8 cellular contexts compared by ENCODE assay signal in the genomic region with DNA sequence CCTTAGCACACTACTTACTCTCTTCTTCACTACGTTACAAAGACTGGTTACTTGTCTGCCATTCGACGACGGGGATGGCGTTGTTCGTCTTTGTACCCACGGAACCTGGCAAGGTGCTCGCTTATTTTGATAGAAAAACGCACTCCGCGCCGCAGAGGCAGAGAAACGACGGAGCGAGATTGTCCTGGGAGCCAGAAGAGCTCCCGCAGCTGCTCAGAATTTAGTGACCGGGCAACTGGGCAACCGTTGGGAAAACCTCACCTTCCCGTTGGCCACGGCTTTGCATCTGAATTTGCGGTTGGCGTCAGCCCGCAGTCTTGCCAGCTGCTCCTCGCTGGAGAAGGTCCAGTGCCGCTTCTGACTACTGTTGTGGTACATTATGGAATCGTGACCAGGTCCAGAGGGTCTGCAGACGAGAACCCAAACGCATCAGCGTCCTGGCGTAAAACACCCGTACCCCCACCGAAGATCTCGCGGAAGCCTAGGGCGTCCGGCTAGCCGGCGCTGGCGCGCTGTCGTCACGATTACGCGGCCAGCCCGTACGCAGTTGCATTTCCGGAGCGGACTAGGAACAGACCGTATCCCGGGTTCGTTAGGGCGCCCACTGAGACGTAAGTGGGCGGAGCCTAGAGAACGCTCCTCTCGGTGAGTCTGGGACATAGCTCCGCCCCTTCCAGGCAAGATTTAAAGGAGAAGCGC. TPM values are rescaled to one million over a fixed set of nuclear protein-coding genes. Genes with fewer than 3 reads are reported as not detected.
DNase-seq lines count a peak whose midpoint lies in the region; ATAC-seq and TF ChIP-seq lines count a peak whose summit lies in the region.

Gene CCNH, minus strand, starts transcription at position 514 of the 699 bp plus-strand sequence. Its CDS starts 136 bp downstream, at position 378.

- peak; percentile 99 for DNase-seq in DMS53 (lab: John Stamatoyannopoulos, UW)
- DNase-seq in KG1 (lab: John Stamatoyannopoulos, UW), result peak; percentile 87
- peak; percentile 94 for DNase-seq in Panc1 (ENCODE audit: low read depth, low spot score)
- peak; percentile 93 for DNase-seq in activated T-cell treated with anti-CD3 and anti-CD28 coated beads, Interleukin-2, amount 50 U/mL, for 4 hours
- DNase-seq in erythroblast (lab: John Stamatoyannopoulos, UW), result peak; percentile 97
- peak; percentile 96 for DNase-seq in stimulated activated CD8-positive, alpha-beta memory T cell treated with anti-CD3 and anti-CD28 coated beads, Interleukin-4, amount 100 ng/mL, for 48 hours

- H3K9me3 ChIP-seq in Panc1 (ENCODE audit: control insufficient read depth, insufficient read depth, low read depth, low read length) (no peaks in the 10 kb centered on the region), mucosa of rectum (ENCODE audit: control insufficient read depth in 2 of 2, low read length in 2 of 2) (no peaks in the 10 kb centered on the region)

- TF ChIP-seq POLR2A in erythroblast (IDR thresholded peaks at IDR 0.05; ENCODE audit: low read length), result peak; percentile 97

- in situ Hi-C loops in Panc1 (cut with HindIII; ENCODE audit: low pct_unique_long_range_greater_than_20kb, low sequenced_read_pairs), result no loop called here

- H3K4me1 ChIP-seq in Panc1 (ENCODE audit: control insufficient read depth, insufficient read depth, low read length) (peaks cover 12% of the 10 kb centered on the region; the same call in 1 of the 2 replicates), mucosa of rectum (ENCODE audit: control insufficient read depth in 2 of 2, insufficient read depth in 2 of 2, low read length in 2 of 2) (no peaks in the 10 kb centered on the region)

- H3K4me1 Mint-ChIP-seq in activated T-cell treated with anti-CD3 and anti-CD28 coated beads, Interleukin-2, amount 50 U/mL, for 4 hours (ENCODE audit: low read depth), result peaks cover 43% of the 10 kb centered on the region

- ATAC-seq in GM21723 (IDR thresholded peaks at IDR 0.05; ENCODE audit: unreplicated experiment), result peak; percentile 99
- peak; percentile 99 for ATAC-seq in Panc1
- peak; percentile 97 to 98 for ATAC-seq in activated T-cell treated with anti-CD3 and anti-CD28 coated beads, Interleukin-2, amount 50 U/mL, for 4 hours

- peak within 1 kb of the TSS; percentile 83 to 91 for H3K9ac ChIP-seq in mucosa of rectum (ENCODE audit: low read depth in 1 of 2, low read length in 2 of 2)

- CTCF ChIA-PET in Panc1 (lab: Charles Lee), result no interaction called here

- no peak for TF ChIP-seq CTCF in Panc1 (IDR thresholded peaks at IDR 0.05)

- H3K4me3 ChIP-seq in Panc1 (ENCODE audit: low read depth in 2 of 2, low read length in 2 of 2) (peak within 1 kb of the TSS; percentile 82 to 94), mucosa of rectum (ENCODE audit: low read length in 2 of 2) (peak within 1 kb of the TSS; percentile 99 to 100)

- TSS peak; percentile 88 for BruUV-seq in Panc1 (replicated peaks; lab: Mats Ljungman, UMichigan)

- no peaks in the 10 kb centered on the region for H3K27me3 Mint-ChIP-seq in activated T-cell treated with anti-CD3 and anti-CD28 coated beads, Interleukin-2, amount 50 U/mL, for 4 hours (ENCODE audit: low read depth)

- POLR2A ChIA-PET in Panc1 (lab: Charles Lee), result interaction anchor here (0.6 kb wide), 1 partner anchor 12 kb away, joined by 4 read pairs; no protein-coding TSS in a partner anchor

- intact Hi-C loops in Panc1 (cut with micrococcal nuclease; ENCODE audit: unreplicated experiment), result no loop called here

- H3K36me3 Mint-ChIP-seq in activated T-cell treated with anti-CD3 and anti-CD28 coated beads, Interleukin-2, amount 50 U/mL, for 4 hours (ENCODE audit: insufficient read depth), result peaks cover 29% of the 10 kb centered on the region

- H3K27ac ChIP-seq in Panc1 (ENCODE audit: low read length), result peak within 1 kb of the TSS; percentile 97
- H3K27ac ChIP-seq in mucosa of rectum (ENCODE audit: low read depth in 2 of 2, low read length in 2 of 2), result peak within 1 kb of the TSS; percentile 96

- peak within 1 kb of the TSS; percentile 100 for H3K4me3 Mint-ChIP-seq in activated T-cell treated with anti-CD3 and anti-CD28 coated beads, Interleukin-2, amount 50 U/mL, for 4 hours

- H3K9me3 Mint-ChIP-seq in activated T-cell treated with anti-CD3 and anti-CD28 coated beads, Interleukin-2, amount 50 U/mL, for 4 hours, result no peaks in the 10 kb centered on the region

- H3K27me3 ChIP-seq in Panc1 (ENCODE audit: control insufficient read depth, insufficient read depth, low read length) (no peaks in the 10 kb centered on the region), mucosa of rectum (ENCODE audit: control insufficient read depth in 2 of 2, insufficient read depth in 2 of 2, low read length in 2 of 2) (no peaks in the 10 kb centered on the region)

- H3K36me3 ChIP-seq in Panc1 (ENCODE audit: control insufficient read depth, insufficient read depth, low read length) (peaks cover 33% of the 10 kb centered on the region), mucosa of rectum (ENCODE audit: control insufficient read depth in 2 of 2, insufficient read depth in 2 of 2, low read length in 2 of 2) (peaks cover 14 to 20% of the 10 kb centered on the region in 2 donors)

RNA-seq across cellular contexts. Expression of gene CCNH, which starts in this region (rescaled TPM):
- 44.0 TPM for total RNA-seq in Panc1 (2021; ENCODE audit: unreplicated experiment)
- polyA plus RNA-seq in Panc1 (2012; ENCODE audit: insufficient read length), result 33.1 TPM
- total RNA-seq in activated T-cell treated with anti-CD3 and anti-CD28 coated beads, Interleukin-2, amount 50 U/mL, for 4 hours, result 10 to 100 TPM; 42.4 to 52.6 (median 48.2) TPM

Comparison
In these comparisons a context has a peak if more than half of its experiments do, and no peak if none do; other contexts are left out.
1. Peak in every context shown above with its lines: DNase-seq, ATAC-seq, H3K4me3 ChIP-seq and H3K27ac ChIP-seq.